Comparison of ENCODE assay signal across 1 cellular context in the genomic region with DNA sequence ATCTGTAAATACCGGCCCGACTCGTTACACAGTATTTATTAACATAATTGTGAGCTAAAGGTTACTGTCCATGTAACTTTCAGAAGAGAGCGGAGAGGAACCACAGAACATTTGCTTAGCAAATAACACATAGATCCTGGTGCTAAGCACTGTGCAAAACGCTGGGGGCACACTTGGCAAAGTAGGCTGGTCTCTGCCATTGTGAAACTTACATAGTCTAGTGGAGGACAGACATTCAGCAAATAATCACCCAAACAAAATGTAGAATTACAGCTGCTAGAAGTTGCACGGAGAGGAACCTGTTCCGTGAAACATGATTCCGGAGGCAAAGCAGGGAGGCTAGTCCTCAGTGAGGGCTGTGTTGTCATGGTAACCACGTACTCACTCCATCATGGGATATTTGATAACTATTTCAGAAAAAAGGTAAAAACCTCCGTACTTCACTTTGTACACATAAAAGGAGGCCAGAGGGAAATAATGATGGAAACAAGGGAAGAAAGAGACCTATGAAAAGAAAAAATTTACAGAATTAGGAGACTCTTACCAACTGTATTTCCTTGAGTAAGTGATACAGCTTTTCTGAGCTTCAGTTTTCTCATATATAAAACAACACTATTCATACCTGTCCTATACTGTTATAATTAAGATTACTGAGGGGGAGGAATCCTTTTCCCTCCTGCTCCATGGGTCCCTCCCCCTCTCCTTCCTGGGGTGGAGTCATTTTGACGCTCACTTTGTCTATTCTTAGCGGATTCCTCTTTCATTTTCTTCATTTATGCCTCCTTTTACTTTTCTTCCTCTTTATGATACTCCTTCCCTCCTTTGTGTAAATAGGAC.
TF ChIP-seq lines count a peak whose summit lies in the region.

No MANE protein-coding gene starts in this region.

TF ChIP-seq in GM12878, 131 proteins besides CTCF, POLR2A, EP300 and RAD21 (continued from another document):
- TF ChIP-seq, protein P1, sequence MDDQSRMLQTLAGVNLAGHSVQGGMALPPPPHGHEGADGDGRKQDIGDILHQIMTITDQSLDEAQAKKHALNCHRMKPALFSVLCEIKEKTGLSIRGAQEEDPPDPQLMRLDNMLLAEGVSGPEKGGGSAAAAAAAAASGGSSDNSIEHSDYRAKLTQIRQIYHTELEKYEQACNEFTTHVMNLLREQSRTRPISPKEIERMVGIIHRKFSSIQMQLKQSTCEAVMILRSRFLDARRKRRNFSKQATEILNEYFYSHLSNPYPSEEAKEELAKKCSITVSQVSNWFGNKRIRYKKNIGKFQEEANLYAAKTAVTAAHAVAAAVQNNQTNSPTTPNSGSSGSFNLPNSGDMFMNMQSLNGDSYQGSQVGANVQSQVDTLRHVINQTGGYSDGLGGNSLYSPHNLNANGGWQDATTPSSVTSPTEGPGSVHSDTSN (IDR thresholded peaks at IDR 0.05; ENCODE audit: insufficient replicate concordance, low read depth, low read length): no peak
- TF ChIP-seq JUND (IDR thresholded peaks at IDR 0.05; ENCODE audit: low read depth, low read length) (no peak), NR2F1 (conservative IDR thresholded peaks at IDR 0.05) (0 out of 2 replicates have a peak, but pooled peaks have one; percentile 6)
- TF ChIP-seq, protein P2, sequence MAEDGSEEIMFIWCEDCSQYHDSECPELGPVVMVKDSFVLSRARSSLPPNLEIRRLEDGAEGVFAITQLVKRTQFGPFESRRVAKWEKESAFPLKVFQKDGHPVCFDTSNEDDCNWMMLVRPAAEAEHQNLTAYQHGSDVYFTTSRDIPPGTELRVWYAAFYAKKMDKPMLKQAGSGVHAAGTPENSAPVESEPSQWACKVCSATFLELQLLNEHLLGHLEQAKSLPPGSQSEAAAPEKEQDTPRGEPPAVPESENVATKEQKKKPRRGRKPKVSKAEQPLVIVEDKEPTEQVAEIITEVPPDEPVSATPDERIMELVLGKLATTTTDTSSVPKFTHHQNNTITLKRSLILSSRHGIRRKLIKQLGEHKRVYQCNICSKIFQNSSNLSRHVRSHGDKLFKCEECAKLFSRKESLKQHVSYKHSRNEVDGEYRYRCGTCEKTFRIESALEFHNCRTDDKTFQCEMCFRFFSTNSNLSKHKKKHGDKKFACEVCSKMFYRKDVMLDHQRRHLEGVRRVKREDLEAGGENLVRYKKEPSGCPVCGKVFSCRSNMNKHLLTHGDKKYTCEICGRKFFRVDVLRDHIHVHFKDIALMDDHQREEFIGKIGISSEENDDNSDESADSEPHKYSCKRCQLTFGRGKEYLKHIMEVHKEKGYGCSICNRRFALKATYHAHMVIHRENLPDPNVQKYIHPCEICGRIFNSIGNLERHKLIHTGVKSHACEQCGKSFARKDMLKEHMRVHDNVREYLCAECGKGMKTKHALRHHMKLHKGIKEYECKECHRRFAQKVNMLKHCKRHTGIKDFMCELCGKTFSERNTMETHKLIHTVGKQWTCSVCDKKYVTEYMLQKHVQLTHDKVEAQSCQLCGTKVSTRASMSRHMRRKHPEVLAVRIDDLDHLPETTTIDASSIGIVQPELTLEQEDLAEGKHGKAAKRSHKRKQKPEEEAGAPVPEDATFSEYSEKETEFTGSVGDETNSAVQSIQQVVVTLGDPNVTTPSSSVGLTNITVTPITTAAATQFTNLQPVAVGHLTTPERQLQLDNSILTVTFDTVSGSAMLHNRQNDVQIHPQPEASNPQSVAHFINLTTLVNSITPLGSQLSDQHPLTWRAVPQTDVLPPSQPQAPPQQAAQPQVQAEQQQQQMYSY (CRISPR knock-in tag; IDR thresholded peaks at IDR 0.05): no peak
